8 cellular contexts compared by ENCODE assay signal in the genomic region with DNA sequence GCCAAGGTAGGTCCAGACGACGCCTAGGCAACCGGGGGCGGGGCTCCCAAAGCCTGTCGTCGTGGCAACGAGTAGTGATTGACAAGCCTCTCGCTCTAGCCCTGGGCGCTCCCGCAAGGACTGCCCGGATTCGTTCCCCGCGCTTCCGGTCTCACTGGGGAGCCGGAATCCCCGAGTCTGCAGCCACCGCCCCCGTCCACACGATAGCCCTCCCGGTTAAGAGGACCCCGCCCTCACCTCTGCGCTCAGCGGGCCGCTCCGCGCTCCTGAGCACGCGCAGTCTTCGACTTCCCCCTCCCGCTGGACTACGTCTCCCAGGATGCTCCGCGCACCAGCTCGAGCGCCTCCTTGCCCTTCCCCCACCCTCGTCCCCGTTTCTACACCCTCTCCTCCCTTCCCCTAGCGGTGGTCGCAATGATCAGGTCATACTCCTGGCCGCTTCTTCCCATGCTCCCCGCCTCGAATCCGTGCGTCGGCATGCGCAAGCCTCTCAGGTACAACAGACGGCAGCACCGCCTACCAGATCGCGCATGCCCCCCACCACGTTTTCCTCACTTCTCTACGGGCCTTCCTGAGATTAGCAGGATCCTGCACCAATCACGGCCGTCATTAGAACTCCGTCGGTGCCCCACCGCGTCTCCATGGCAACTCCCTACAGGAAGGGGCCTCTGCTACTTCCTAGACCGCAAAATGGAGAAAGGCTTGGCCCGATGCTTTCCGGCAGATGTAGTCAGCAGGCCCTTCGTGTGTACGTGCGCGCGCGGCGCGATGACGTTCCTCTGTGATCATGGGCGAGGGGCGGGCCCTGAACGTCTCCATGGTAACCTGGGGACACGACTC. TPM values are rescaled to one million over a fixed set of nuclear protein-coding genes. Genes with fewer than 3 reads are reported as not detected.
A peak's percentile ranks its signal among the peaks of the same experiment; 100 is the strongest.
DNase-seq lines count a peak whose midpoint lies in the region; ATAC-seq and TF ChIP-seq lines count a peak whose summit lies in the region.

Gene MZF1, minus strand, starts transcription at position 518 of the 840 bp plus-strand sequence. CDS start 1,946 bp downstream, outside the sequence.

- H3K9ac ChIP-seq in mucosa of stomach (ENCODE audit: low read length) = peak within 1 kb of the TSS; percentile 54

- POLR2A ChIA-PET in BJ (lab: Charles Lee) = interaction anchor here (0.6 kb wide), 1 partner anchor 14 kb away, joined by 3 read pairs; no protein-coding TSS in a partner anchor

- CTCF ChIA-PET in BJ (lab: Yijun Ruan, JAX) = interaction anchor here (1.0 kb wide), 1 partner anchor 11 kb away, joined by 3 read pairs; no protein-coding TSS in a partner anchor

- TF ChIP-seq CTCF in BJ (IDR thresholded peaks at IDR 0.05; ENCODE audit: insufficient read depth, low read depth, low read length) = peak; percentile 29; the same call in 1 of the 2 replicates

- DNase-seq in BJ (ENCODE audit: low read depth) = peak; percentile 99
- peak; percentile 100 for DNase-seq in HT-29 (ENCODE audit: low spot score)
- DNase-seq in activated CD8-positive, alpha-beta memory T cell treated with anti-CD3 and anti-CD28 coated beads for 24 hours = peak; percentile 100
- peak; percentile 99 for DNase-seq in epidermal melanocyte (ENCODE audit: insufficient read length, low spot score)
- DNase-seq in stimulated activated CD8-positive, alpha-beta memory T cell treated with anti-CD3 and anti-CD28 coated beads, Interleukin-7, amount 100 ng/mL, for 24 hours (ENCODE audit: low read depth) = peak; percentile 99
- DNase-seq in kidney glomerular epithelial cell (lab: John Stamatoyannopoulos, UW) = no peak

- H3K9me3 ChIP-seq in mucosa of stomach (ENCODE audit: control insufficient read depth, low read length) = no peaks in the 10 kb centered on the region

- H3K4me1 ChIP-seq in mucosa of stomach (ENCODE audit: control insufficient read depth, insufficient read depth, low read length) = peaks cover 18% of the 10 kb centered on the region

- H3K36me3 ChIP-seq in BJ (ENCODE audit: control insufficient read depth, insufficient read depth, low read length) (peaks cover 16% of the 10 kb centered on the region), mucosa of stomach (ENCODE audit: control insufficient read depth, insufficient read depth, low read length) (no peaks in the 10 kb centered on the region)

- H3K4me3 ChIP-seq in BJ (ENCODE audit: low read depth, low read length) (peak within 1 kb of the TSS; percentile 96), mucosa of stomach (ENCODE audit: low read length) (peak within 1 kb of the TSS; percentile 56)

- peak; percentile 48 for ATAC-seq in GM19467 (IDR thresholded peaks at IDR 0.05; ENCODE audit: unreplicated experiment)

- H3K27me3 ChIP-seq in BJ (ENCODE audit: control insufficient read depth, insufficient read depth, low read length) (no peaks in the 10 kb centered on the region), mucosa of stomach (ENCODE audit: control insufficient read depth, insufficient read depth, low read length) (no peaks in the 10 kb centered on the region)

RNA-seq across cellular contexts. Expression of gene MZF1, which starts in this region (rescaled TPM):
- polyA plus RNA-seq in BJ (2011; rRNA removed) = 8.4 and 12.5 TPM in 2 replicates
- polyA minus RNA-seq in BJ (2011; rRNA and poly(A)+ RNA removed) = 5.9 and 7.0 TPM in 2 replicates
- total RNA-seq in HT-29 (2014; rRNA removed; shearing (Covaris generic)) = 92.5 and 94.8 TPM in 2 replicates
